8 cellular contexts compared by ENCODE assay signal in the genomic region with DNA sequence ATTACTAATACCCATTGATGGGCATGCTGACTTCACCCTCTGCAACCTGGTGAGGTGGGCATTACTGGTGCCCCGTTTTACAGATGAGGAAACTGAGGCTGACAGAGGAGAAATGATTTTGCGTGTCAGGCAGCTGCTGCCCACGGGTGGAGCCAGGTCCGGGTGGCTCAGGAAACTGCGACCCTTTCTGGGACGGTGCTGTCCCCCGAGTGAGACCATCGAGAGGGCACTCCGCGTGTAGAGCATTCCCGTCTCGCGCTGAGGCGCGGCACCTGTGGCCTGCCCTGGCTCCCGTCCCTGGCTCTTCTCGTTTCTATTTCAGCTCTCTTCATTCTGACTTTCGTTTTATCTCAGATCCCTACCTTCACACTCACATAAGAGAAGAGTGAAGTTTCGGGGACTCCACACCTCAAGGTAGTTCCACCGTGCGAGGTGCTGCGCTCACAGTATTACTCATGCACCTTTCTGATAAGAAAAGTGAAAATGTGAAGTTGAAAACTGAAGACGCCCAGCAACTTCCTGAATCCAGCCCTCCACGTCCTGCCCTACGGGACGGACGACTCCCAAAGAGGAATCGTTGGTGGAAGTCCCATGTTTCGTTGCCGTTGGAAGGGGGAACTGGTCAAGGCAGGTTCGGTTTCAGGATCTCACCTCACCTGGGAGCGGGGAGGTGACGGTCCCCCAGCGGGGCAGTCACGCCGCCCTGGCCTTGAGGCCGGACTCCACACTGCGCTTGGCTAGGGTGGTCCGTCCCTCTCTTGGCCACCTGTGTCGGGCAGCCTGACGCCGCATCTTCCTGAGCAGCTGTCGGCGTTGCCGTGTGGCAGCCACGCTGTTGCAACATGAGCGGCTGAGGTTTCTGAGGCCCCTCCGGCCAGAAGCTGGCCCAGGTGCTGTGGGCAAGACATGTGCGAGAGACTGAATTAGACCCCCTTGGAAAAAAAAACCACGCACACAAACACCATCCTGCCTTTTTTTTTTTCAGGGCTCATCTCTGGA. TPM values are rescaled to one million over a fixed set of nuclear protein-coding genes. Genes with fewer than 3 reads are reported as not detected.
A peak's percentile ranks its signal among the peaks of the same experiment; 100 is the strongest.
DNase-seq lines count a peak whose midpoint lies in the region; ATAC-seq and TF ChIP-seq lines count a peak whose summit lies in the region.

No MANE protein-coding gene starts in this region.

- peak; percentile 35 for DNase-seq in activated CD8-positive, alpha-beta T cell treated with anti-CD3 and anti-CD28 coated beads, Interleukin-2, amount 10 ng/mL, durations not matched to agents 7 days and 5 days
- DNase-seq in stimulated activated CD4-positive, alpha-beta T cell treated with anti-CD3 and anti-CD28 coated beads, Interleukin-12 subunit alpha, Interleukin-12 subunit beta, amount 100 ng/mL, for 48 hours (ENCODE audit: low read depth in 2 of 3, low spot score in 1 of 3): peak; percentile 33 to 61 (median 40)
- DNase-seq in foreskin melanocyte: no peak
- no peak for DNase-seq in pons (ENCODE audit: low spot score)
- DNase-seq in nephron progenitor cell: no peak
- no peak for DNase-seq in GM03348 (ENCODE audit: low spot score)

- H3K4me3 Mint-ChIP-seq in activated CD8-positive, alpha-beta T cell treated with anti-CD3 and anti-CD28 coated beads, Interleukin-2, amount 10 ng/mL, durations not matched to agents 7 days and 5 days: peak overlapping the region; percentile 62
- no peak overlapping the region for H3K4me3 Mint-ChIP-seq in nephron progenitor cell

- H3K36me3 Mint-ChIP-seq in activated CD8-positive, alpha-beta T cell treated with anti-CD3 and anti-CD28 coated beads, Interleukin-2, amount 10 ng/mL, durations not matched to agents 7 days and 5 days (ENCODE audit: low read depth): no peaks in the 10 kb centered on the region
- H3K36me3 Mint-ChIP-seq in nephron progenitor cell (ENCODE audit: low read depth): no peaks in the 10 kb centered on the region

- TF ChIP-seq POLR2A in GM19193 (IDR thresholded peaks at IDR 0.05; ENCODE audit: extremely low read depth, insufficient read depth, insufficient read length): peak; percentile 25

- ATAC-seq in HG03064 (IDR thresholded peaks at IDR 0.05; ENCODE audit: low read depth, unreplicated experiment): peak; percentile 68
- peak; percentile 71 for ATAC-seq in activated CD8-positive, alpha-beta T cell treated with anti-CD3 and anti-CD28 coated beads, Interleukin-2, amount 10 ng/mL, durations not matched to agents 7 days and 5 days

- H3K27me3 Mint-ChIP-seq in activated CD8-positive, alpha-beta T cell treated with anti-CD3 and anti-CD28 coated beads, Interleukin-2, amount 10 ng/mL, durations not matched to agents 7 days and 5 days (ENCODE audit: low read depth): peaks cover 7% of the 10 kb centered on the region
- H3K27me3 Mint-ChIP-seq in nephron progenitor cell (ENCODE audit: low read depth, poor library complexity): peaks cover 68% of the 10 kb centered on the region

- H3K27ac Mint-ChIP-seq in activated CD8-positive, alpha-beta T cell treated with anti-CD3 and anti-CD28 coated beads, Interleukin-2, amount 10 ng/mL, durations not matched to agents 7 days and 5 days: no peak overlapping the region
- H3K27ac Mint-ChIP-seq in nephron progenitor cell: no peak overlapping the region

- peaks cover 39% of the 10 kb centered on the region for H3K4me1 Mint-ChIP-seq in activated CD8-positive, alpha-beta T cell treated with anti-CD3 and anti-CD28 coated beads, Interleukin-2, amount 10 ng/mL, durations not matched to agents 7 days and 5 days (ENCODE audit: low read depth)
- H3K4me1 Mint-ChIP-seq in nephron progenitor cell: peaks cover 6% of the 10 kb centered on the region

- POLR2A ChIA-PET in activated CD8-positive, alpha-beta T cell treated with anti-CD3 and anti-CD28 coated beads, Interleukin-2, amount 10 ng/mL, durations not matched to agents 7 days and 5 days (lab: Charles Lee): interaction anchor here (1.0 kb wide), 1 partner anchor 12 kb away, joined by 3 read pairs; no protein-coding TSS in a partner anchor

- H3K9me3 Mint-ChIP-seq in activated CD8-positive, alpha-beta T cell treated with anti-CD3 and anti-CD28 coated beads, Interleukin-2, amount 10 ng/mL, durations not matched to agents 7 days and 5 days (ENCODE audit: insufficient read depth): no peaks in the 10 kb centered on the region
- H3K9me3 Mint-ChIP-seq in nephron progenitor cell: no peaks in the 10 kb centered on the region

- CTCF ChIA-PET in activated CD8-positive, alpha-beta T cell treated with anti-CD3 and anti-CD28 coated beads, Interleukin-2, amount 10 ng/mL, durations not matched to agents 7 days and 5 days (lab: Charles Lee): interaction anchor here (0.9 to 2.4 kb wide), 4 partner anchors 11 to 128 kb away, joined by 3 to 6 read pairs (median 4); a partner anchor contains a TSS

- TF ChIP-seq CTCF in nephron progenitor cell (IDR thresholded peaks at IDR 0.05): no peak

RNA-seq across cellular contexts. Expression of a gene that starts 48.8 kb away (rescaled TPM):
- total RNA-seq in activated CD8-positive, alpha-beta T cell treated with anti-CD3 and anti-CD28 coated beads, Interleukin-2, amount 10 ng/mL, durations not matched to agents 7 days and 5 days: 10 to 100 TPM; 22.9 to 24.0 TPM

Comparison
In these comparisons a context has a peak if more than half of its experiments do, and no peak if none do; other contexts are left out.
1. DNase-seq: peak in activated CD8-positive, alpha-beta T cell treated with anti-CD3 and anti-CD28 coated beads, Interleukin-2, amount 10 ng/mL, durations not matched to agents 7 days and 5 days (single experiment) and stimulated activated CD4-positive, alpha-beta T cell treated with anti-CD3 and anti-CD28 coated beads, Interleukin-12 subunit alpha, Interleukin-12 subunit beta, amount 100 ng/mL, for 48 hours (3 of 3); none in foreskin melanocyte (single experiment), pons (single experiment), nephron progenitor cell (single experiment) and GM03348 (single experiment).